22 cellular contexts compared by ENCODE assay signal in the genomic region with DNA sequence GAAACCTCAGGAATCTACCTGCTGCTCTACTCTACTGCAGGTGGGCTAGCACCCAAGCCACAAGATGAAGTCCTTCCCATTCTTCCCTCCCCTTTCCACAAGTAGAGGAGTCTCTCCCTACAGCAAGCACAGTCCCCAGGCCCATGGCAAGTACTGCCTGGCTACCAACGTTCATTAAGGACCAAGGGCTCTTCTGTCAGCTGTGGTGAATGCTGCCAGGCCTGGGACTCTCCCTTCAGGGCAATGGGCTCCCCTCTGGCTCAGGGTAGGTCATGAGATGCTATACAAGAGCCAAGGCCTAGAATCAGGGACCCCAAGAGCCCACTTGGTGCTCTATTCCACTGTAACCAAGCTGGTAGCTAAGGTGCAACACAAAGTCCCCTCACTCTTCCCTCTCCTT. TPM values are rescaled to one million over a fixed set of nuclear protein-coding genes. Genes with fewer than 3 reads are reported as not detected.
DNase-seq lines count a peak whose midpoint lies in the region; ATAC-seq, FAIRE-seq and TF ChIP-seq lines count a peak whose summit lies in the region.
"Had no signal": no experiment of that assay in that cellular context is flagged by ENCODE, and none has a peak within 500 bp of the region (broad histone marks: within the 10 kb centered on the region; RNA-seq: fewer than 3 reads in every experiment).

No MANE protein-coding gene starts in this region.

- no peaks in the 10 kb centered on the region for H3K27me3 Mint-ChIP-seq in stimulated activated naive CD8-positive, alpha-beta T cell treated with anti-CD3 and anti-CD28 coated beads, Interleukin-15, amount 100 ng/mL, for 72 hours
- H3K27me3 Mint-ChIP-seq in activated T-helper 2 cell treated with anti-CD3 and anti-CD28 coated beads, Interferon-gamma antibody, Interleukin-2, Interleukin-4, amounts not matched to agents 10 μg/mL and 5 μg/mL and 100 μg/mL, durations not matched to agents 14 hours and 24 hours and 36 hours (ENCODE audit: low read depth), result no peaks in the 10 kb centered on the region
- H3K27me3 Mint-ChIP-seq: B cell; CD4-positive, alpha-beta memory T cell had no signal

- intact Hi-C loops in mucosa of descending colon (cut with DNase I, micrococcal nuclease), result no loop called here
- intact Hi-C loops in activated T-helper 2 cell treated with anti-CD3 and anti-CD28 coated beads, Interferon-gamma antibody, Interleukin-2, Interleukin-4, amounts not matched to agents 10 μg/mL and 5 μg/mL and 100 μg/mL, durations not matched to agents 14 hours and 24 hours and 36 hours (cut with micrococcal nuclease), result no loop called here

- H3K9me3 Mint-ChIP-seq in stimulated activated naive CD8-positive, alpha-beta T cell treated with anti-CD3 and anti-CD28 coated beads, Interleukin-15, amount 100 ng/mL, for 72 hours, result no peaks in the 10 kb centered on the region
- H3K9me3 Mint-ChIP-seq in activated T-helper 2 cell treated with anti-CD3 and anti-CD28 coated beads, Interferon-gamma antibody, Interleukin-2, Interleukin-4, amounts not matched to agents 10 μg/mL and 5 μg/mL and 100 μg/mL, durations not matched to agents 14 hours and 24 hours and 36 hours, result no peaks in the 10 kb centered on the region
- H3K9me3 Mint-ChIP-seq: CD4-positive, alpha-beta memory T cell had no signal

- no peak for TF ChIP-seq CTCF in mucosa of descending colon (IDR thresholded peaks at IDR 0.05)

- no peak overlapping the region for H3K4me3 ChIP-seq in mucosa of descending colon
- H3K4me3 ChIP-seq: BLaER1 had no signal

- H3K4me3 Mint-ChIP-seq in stimulated activated naive CD8-positive, alpha-beta T cell treated with anti-CD3 and anti-CD28 coated beads, Interleukin-15, amount 100 ng/mL, for 72 hours, result no peak overlapping the region
- H3K4me3 Mint-ChIP-seq in activated T-helper 2 cell treated with anti-CD3 and anti-CD28 coated beads, Interferon-gamma antibody, Interleukin-2, Interleukin-4, amounts not matched to agents 10 μg/mL and 5 μg/mL and 100 μg/mL, durations not matched to agents 14 hours and 24 hours and 36 hours (ENCODE audit: low read depth), result no peak overlapping the region
- H3K4me3 Mint-ChIP-seq: B cell; CD4-positive, alpha-beta memory T cell had no signal

- no peaks in the 10 kb centered on the region for H3K4me1 ChIP-seq in mucosa of descending colon (ENCODE audit: low read depth)
- H3K4me1 ChIP-seq: BLaER1 had no signal

- peak overlapping the region; percentile 63 to 81 for H3K27ac Mint-ChIP-seq in stimulated activated naive CD8-positive, alpha-beta T cell treated with anti-CD3 and anti-CD28 coated beads, Interleukin-15, amount 100 ng/mL, for 72 hours
- no peak overlapping the region for H3K27ac Mint-ChIP-seq in activated T-helper 2 cell treated with anti-CD3 and anti-CD28 coated beads, Interferon-gamma antibody, Interleukin-2, Interleukin-4, amounts not matched to agents 10 μg/mL and 5 μg/mL and 100 μg/mL, durations not matched to agents 14 hours and 24 hours and 36 hours
- H3K27ac Mint-ChIP-seq: B cell had no signal

- peak; percentile 5 for ATAC-seq in stimulated activated naive CD8-positive, alpha-beta T cell treated with anti-CD3 and anti-CD28 coated beads, Interleukin-15, amount 100 ng/mL, for 72 hours
- no peak for ATAC-seq in stimulated activated naive CD8-positive, alpha-beta T cell treated with anti-CD3 and anti-CD28 coated beads, Interleukin-15, Interleukin-2, amounts not matched to agents 100 U/mL and 50 U/mL, for 24 hours
- ATAC-seq in mucosa of descending colon (peak; percentile 9), GM18517 (IDR thresholded peaks at IDR 0.05; ENCODE audit: unreplicated experiment) (no peak)
- ATAC-seq: HCT116 had no signal

- peaks cover 24% of the 10 kb centered on the region for H3K4me1 Mint-ChIP-seq in stimulated activated naive CD8-positive, alpha-beta T cell treated with anti-CD3 and anti-CD28 coated beads, Interleukin-15, amount 100 ng/mL, for 72 hours
- peaks cover 6% of the 10 kb centered on the region for H3K4me1 Mint-ChIP-seq in activated T-helper 2 cell treated with anti-CD3 and anti-CD28 coated beads, Interferon-gamma antibody, Interleukin-2, Interleukin-4, amounts not matched to agents 10 μg/mL and 5 μg/mL and 100 μg/mL, durations not matched to agents 14 hours and 24 hours and 36 hours (ENCODE audit: low read depth)

- H3K9me3 ChIP-seq in mucosa of descending colon, result no peaks in the 10 kb centered on the region
- H3K9me3 ChIP-seq: BLaER1 had no signal

- H3K36me3 ChIP-seq in mucosa of descending colon (ENCODE audit: low read depth), result no peaks in the 10 kb centered on the region

- FAIRE-seq in frontal cortex (lab: Jason Lieb, UNC), result no peak
- FAIRE-seq: A204.1, G401.6, GM12892, GM19239, H1 had no signal

- no peaks in the 10 kb centered on the region for H3K36me3 Mint-ChIP-seq in activated T-helper 2 cell treated with anti-CD3 and anti-CD28 coated beads, Interferon-gamma antibody, Interleukin-2, Interleukin-4, amounts not matched to agents 10 μg/mL and 5 μg/mL and 100 μg/mL, durations not matched to agents 14 hours and 24 hours and 36 hours (ENCODE audit: low read depth)
- H3K36me3 Mint-ChIP-seq: CD4-positive, alpha-beta memory T cell had no signal

- no peak for DNase-seq in stimulated activated naive CD8-positive, alpha-beta T cell treated with anti-CD3 and anti-CD28 coated beads, Interleukin-15, amount 100 ng/mL, for 72 hours
- no peak for DNase-seq in stimulated activated naive CD8-positive, alpha-beta T cell treated with anti-CD3 and anti-CD28 coated beads, Interleukin-15, Interleukin-2, amounts not matched to agents 100 U/mL and 50 U/mL, for 24 hours
- DNase-seq in UCSD-AML1 (lab: John Stamatoyannopoulos, UW; ENCODE audit: unreplicated experiment) (peak; percentile 2), mucosa of descending colon (peak in 1 of 3 donors; percentile 13), T-helper 2 cell (no peak), frontal cortex (ENCODE audit: low spot score in 2 of 2) (no peak)
- no peak for DNase-seq in activated T-helper 2 cell treated with anti-CD3 and anti-CD28 coated beads, Interferon-gamma antibody, Interleukin-2, Interleukin-4, amounts not matched to agents 10 μg/mL and 5 μg/mL and 100 μg/mL, durations not matched to agents 14 hours and 24 hours and 36 hours (ENCODE audit: low spot score)
- DNase-seq: Calu3; CD4-positive, alpha-beta memory T cell; COR-L47; DMS53; DND-41; H7 had no signal

RNA-seq across cellular contexts. Expression of gene SNX13, which starts 39.8 kb away (rescaled TPM):
- 10 to 100 TPM; 72.2 to 89.4 (median 72.6) TPM for total RNA-seq in mucosa of descending colon
- 66.0 TPM for total RNA-seq in frontal cortex
- total RNA-seq in activated T-helper 2 cell treated with anti-CD3 and anti-CD28 coated beads, Interferon-gamma antibody, Interleukin-2, Interleukin-4, amounts not matched to agents 10 μg/mL and 5 μg/mL and 100 μg/mL, durations not matched to agents 14 hours and 24 hours and 36 hours, result 21.2 and 21.9 TPM in 2 replicates

Comparison
In these comparisons a context has a peak if more than half of its experiments do, and no peak if none do; other contexts are left out.
1. ATAC-seq: peak in stimulated activated naive CD8-positive, alpha-beta T cell treated with anti-CD3 and anti-CD28 coated beads, Interleukin-15, amount 100 ng/mL, for 72 hours (single experiment) and mucosa of descending colon (single experiment); none in stimulated activated naive CD8-positive, alpha-beta T cell treated with anti-CD3 and anti-CD28 coated beads, Interleukin-15, Interleukin-2, amounts not matched to agents 100 U/mL and 50 U/mL, for 24 hours (single experiment) and GM18517 (single experiment).